In genomic region chr3:14651440-14652251, GRCh38 we compare ENCODE assay signal across 8 cellular contexts. TPM values are rescaled to one million over a fixed set of nuclear protein-coding genes. Genes with fewer than 3 reads are reported as not detected.
DNase-seq lines count a peak whose midpoint lies in the region; ATAC-seq and TF ChIP-seq lines count a peak whose summit lies in the region.

TSS of gene CCDC174 (plus strand) at chr3:14651762. CDS start at chr3:14651837, 75 bp downstream.

- H3K4me3 ChIP-seq in LNCaP clone FGC (ENCODE audit: low read depth, low read length) (peak within 1 kb of the TSS; percentile 66), fibroblast of mammary gland (ENCODE audit: control insufficient read depth, low read depth, low read length) (peak within 1 kb of the TSS; percentile 99)

- TF ChIP-seq CTCF in LNCaP clone FGC (IDR thresholded peaks at IDR 0.05; ENCODE audit: control insufficient read depth, extremely low read depth, insufficient read depth) (no peak), RWPE1 (conservative IDR thresholded peaks at IDR 0.05; ENCODE audit: low read depth) (no peak), fibroblast of mammary gland (conservative IDR thresholded peaks at IDR 0.05; ENCODE audit: control insufficient read depth, insufficient read depth, low read depth, low read length) (no peak)

- H3K4me1 Mint-ChIP-seq in activated T-helper 17 cell treated with anti-CD3 and anti-CD28 coated beads, Interleukin-2, amount 50 U/mL, for 72 hours, result peaks cover 15% of the 10 kb centered on the region
- peaks cover 19 to 60% (median 59%) of the 10 kb centered on the region in 4 donors for H3K4me1 Mint-ChIP-seq in naive thymus-derived CD8-positive, alpha-beta T cell

- H3K36me3 Mint-ChIP-seq in activated T-helper 17 cell treated with anti-CD3 and anti-CD28 coated beads, Interleukin-2, amount 50 U/mL, for 72 hours (ENCODE audit: low read depth), result peaks cover 49% of the 10 kb centered on the region
- H3K36me3 Mint-ChIP-seq in naive thymus-derived CD8-positive, alpha-beta T cell, result peaks cover 0 to 26% (median 7%) of the 10 kb centered on the region in 3 donors

- H3K9me3 Mint-ChIP-seq in activated T-helper 17 cell treated with anti-CD3 and anti-CD28 coated beads, Interleukin-2, amount 50 U/mL, for 72 hours, result no peaks in the 10 kb centered on the region
- H3K9me3 Mint-ChIP-seq in naive thymus-derived CD8-positive, alpha-beta T cell, result peaks cover 0 to 3% (median 0%) of the 10 kb centered on the region in 9 donors

- peak within 1 kb of the TSS; percentile 82 for H3K27ac ChIP-seq in RWPE1

- CTCF ChIA-PET in RWPE1 (lab: Yijun Ruan, JAX), result interaction anchor here (0.5 to 1.0 kb wide), 3 partner anchors 35 to 183 kb away, joined by 3 to 4 read pairs (median 4); no protein-coding TSS in a partner anchor

- peak within 1 kb of the TSS; percentile 91 for H3K27ac Mint-ChIP-seq in activated T-helper 17 cell treated with anti-CD3 and anti-CD28 coated beads, Interleukin-2, amount 50 U/mL, for 72 hours
- peak within 1 kb of the TSS; percentile 95 to 100 (median 98) for H3K27ac Mint-ChIP-seq in naive thymus-derived CD8-positive, alpha-beta T cell

- peak within 1 kb of the TSS; percentile 98 for H3K4me3 Mint-ChIP-seq in activated T-helper 17 cell treated with anti-CD3 and anti-CD28 coated beads, Interleukin-2, amount 50 U/mL, for 72 hours
- peak within 1 kb of the TSS; percentile 87 to 100 (median 94) for H3K4me3 Mint-ChIP-seq in naive thymus-derived CD8-positive, alpha-beta T cell

- DNase-seq in Daoy (ENCODE audit: low read depth) (peak; percentile 96), GOT3 (lab: John Stamatoyannopoulos, UW) (peak; percentile 84), LNCaP clone FGC (ENCODE audit: low read depth) (peak; percentile 100), RWPE1 (ENCODE audit: low spot score) (peak; percentile 89), fibroblast of mammary gland (ENCODE audit: low read depth) (peak; percentile 99)
- DNase-seq in naive thymus-derived CD8-positive, alpha-beta T cell, result peak; percentile 82 to 98 (median 96)
- DNase-seq in stimulated activated naive CD4-positive, alpha-beta T cell (lab: John Stamatoyannopoulos, UW), result peak; percentile 90 to 97 (median 94)

- no peaks in the 10 kb centered on the region for H3K27me3 Mint-ChIP-seq in activated T-helper 17 cell treated with anti-CD3 and anti-CD28 coated beads, Interleukin-2, amount 50 U/mL, for 72 hours
- H3K27me3 Mint-ChIP-seq in naive thymus-derived CD8-positive, alpha-beta T cell, result no peaks in the 10 kb centered on the region

- ATAC-seq in activated T-helper 17 cell treated with anti-CD3 and anti-CD28 coated beads, Interleukin-2, amount 50 U/mL, for 72 hours (replicated peaks), result peak; percentile 98
- ATAC-seq in naive thymus-derived CD8-positive, alpha-beta T cell, result peak; percentile 95

- POLR2A ChIA-PET in RWPE1 (lab: Yijun Ruan, JAX; ENCODE audit: low non-redundant PET), result interaction anchor here (0.6 kb wide), 1 partner anchor 821 kb away, joined by 4 read pairs; no protein-coding TSS in a partner anchor
- POLR2A ChIA-PET in naive thymus-derived CD8-positive, alpha-beta T cell (lab: Charles Lee), result interaction anchor here (0.6 to 3.5 kb wide), 29 partner anchors 9 to 1988 kb away, joined by 3 to 31 read pairs (median 6); partner anchors contain the start of genes CAPN7, CHCHD4, HDAC11 and LSM3

RNA-seq across cellular contexts. Expression of gene CCDC174, which starts in this region (rescaled TPM):
- total RNA-seq in Daoy (2014; rRNA removed; shearing (Covaris generic)), result 10.1 and 21.3 TPM in 2 replicates
- total RNA-seq in activated T-helper 17 cell treated with anti-CD3 and anti-CD28 coated beads, Interleukin-2, amount 50 U/mL, for 72 hours, result 10 to 100 TPM; 17.7 to 27.6 TPM
- total RNA-seq in naive thymus-derived CD8-positive, alpha-beta T cell, result 10 to 100 TPM; 43.0 to 47.1 TPM
- 10 to 100 TPM; 16.6 to 26.2 (median 22.8) TPM for polyA plus RNA-seq in naive thymus-derived CD8-positive, alpha-beta T cell

Comparison
In these comparisons a context has a peak if more than half of its experiments do, and no peak if none do; other contexts are left out.
1. Peak in every context shown above with its lines: DNase-seq, ATAC-seq, H3K4me3 ChIP-seq and H3K27ac ChIP-seq.